Comparison of ENCODE assay signal across 35 cellular contexts in the genomic region with DNA sequence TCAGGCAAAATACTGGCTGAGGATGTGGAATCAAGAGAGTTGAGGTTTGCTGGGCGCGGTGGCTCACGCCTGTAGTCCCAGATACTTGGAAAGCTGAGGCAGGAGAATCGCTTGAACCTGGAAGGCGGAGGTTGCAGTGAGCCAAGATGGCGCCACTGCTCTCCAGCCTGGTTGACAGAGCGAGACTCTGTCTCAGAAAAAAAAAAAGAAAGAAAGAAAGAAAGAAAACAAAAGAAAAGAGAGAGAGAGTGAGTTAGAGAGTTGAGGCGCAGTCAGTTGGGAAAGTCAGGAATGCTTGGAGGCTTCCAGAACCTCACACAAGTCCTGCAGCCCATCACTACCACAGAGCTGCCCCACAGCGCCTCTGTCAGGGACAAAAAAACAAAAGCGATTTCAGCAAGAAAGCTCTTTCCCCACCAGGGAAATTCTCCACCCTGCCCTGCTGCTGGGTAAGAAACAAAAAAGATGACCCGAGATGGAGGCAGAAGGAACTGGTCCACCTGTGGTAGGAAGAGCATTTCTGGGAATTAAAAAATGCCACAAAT. TPM values are rescaled to one million over a fixed set of nuclear protein-coding genes. Genes with fewer than 3 reads are reported as not detected.
DNase-seq lines count a peak whose midpoint lies in the region; ATAC-seq and TF ChIP-seq lines count a peak whose summit lies in the region.
"Had no signal": no experiment of that assay in that cellular context is flagged by ENCODE, and none has a peak within 500 bp of the region (broad histone marks: within the 10 kb centered on the region; RNA-seq: fewer than 3 reads in every experiment).

No MANE protein-coding gene starts in this region.

- no peaks in the 10 kb centered on the region for H3K9me3 Mint-ChIP-seq in mesothelial cell of epicardium
- H3K9me3 Mint-ChIP-seq: activated naive CD4-positive, alpha-beta T cell treated with anti-CD3 and anti-CD28 coated beads, Interleukin-2, amount 50 U/mL, for 24 hours; CD14-positive monocyte had no signal

- peaks cover 23% of the 10 kb centered on the region for H3K4me1 Mint-ChIP-seq in mesothelial cell of epicardium

- H3K27me3 ChIP-seq in WERI-Rb-1 (ENCODE audit: insufficient read depth, low read depth, severe bottlenecking) = no peaks in the 10 kb centered on the region
- H3K27me3 ChIP-seq: colonic mucosa, MG63, suprapubic skin, upper lobe of right lung had no signal

- no peaks in the 10 kb centered on the region for H3K36me3 Mint-ChIP-seq in mesothelial cell of epicardium
- H3K36me3 Mint-ChIP-seq: activated naive CD4-positive, alpha-beta T cell treated with anti-CD3 and anti-CD28 coated beads, Interleukin-2, amount 50 U/mL, for 24 hours; CD14-positive monocyte had no signal

- H3K36me3 ChIP-seq in WERI-Rb-1 = no peaks in the 10 kb centered on the region
- H3K36me3 ChIP-seq: cardiac muscle cell, colonic mucosa, MG63, suprapubic skin, upper lobe of right lung had no signal

- H3K27ac Mint-ChIP-seq in mesothelial cell of epicardium = no peak overlapping the region
- H3K27ac Mint-ChIP-seq: activated CD4-positive, alpha-beta T cell treated with anti-CD3 and anti-CD28 coated beads for 36 hours; activated naive CD4-positive, alpha-beta T cell treated with anti-CD3 and anti-CD28 coated beads, Interleukin-2, amount 50 U/mL, for 24 hours; CD14-positive monocyte had no signal

- TF ChIP-seq CTCF in WERI-Rb-1 (IDR thresholded peaks at IDR 0.05; ENCODE audit: low read depth, low read length) = no peak
- no peak for TF ChIP-seq CTCF in fibroblast of the aortic adventitia (IDR thresholded peaks at IDR 0.05; ENCODE audit: insufficient read depth, low read length)
- no peak for TF ChIP-seq CTCF in mesothelial cell of epicardium (IDR thresholded peaks at IDR 0.05; ENCODE audit: unreplicated experiment)

- no peak overlapping the region for H3K4me3 Mint-ChIP-seq in mesothelial cell of epicardium
- H3K4me3 Mint-ChIP-seq: activated CD4-positive, alpha-beta T cell treated with anti-CD3 and anti-CD28 coated beads for 36 hours; activated naive CD4-positive, alpha-beta T cell treated with anti-CD3 and anti-CD28 coated beads, Interleukin-2, amount 50 U/mL, for 24 hours; CD14-positive monocyte had no signal

- peak; percentile 14 for DNase-seq in LHCN-M2 (ENCODE audit: low read depth)
- no peak for DNase-seq in WERI-Rb-1
- peak; percentile 36 for DNase-seq in fibroblast of the aortic adventitia (ENCODE audit: low read depth)
- DNase-seq in sciatic nerve (ENCODE audit: low spot score) = no peak
- DNase-seq in mesothelial cell of epicardium (ENCODE audit: low spot score in 2 of 2, unreplicated experiment in 2 of 2) = no peak
- no peak for DNase-seq in NCI-H1436 (lab: John Stamatoyannopoulos, UW)
- DNase-seq: activated CD4-positive, alpha-beta T cell treated with anti-CD3 and anti-CD28 coated beads for 36 hours; aorta; colonic mucosa; DMS79; effector CD8-positive, alpha-beta T cell; GF-D8; head of caudate nucleus; left ventricle myocardium superior; MG63; NCI-H1417; NCI-H2081 treated with DMSO at 0.1 percent for 48 hours; NCI-H2227 treated with DMSO at 0.1 percent for 48 hours; NCI-H526 treated with DMSO at 0.1 percent for 48 hours; nucleus accumbens; Right ventricle myocardium superior; stimulated activated naive CD4-positive, alpha-beta T cell; upper lobe of right lung had no signal

- peaks cover 13% of the 10 kb centered on the region for H3K27me3 Mint-ChIP-seq in mesothelial cell of epicardium (ENCODE audit: low read depth)
- H3K27me3 Mint-ChIP-seq: activated CD4-positive, alpha-beta T cell treated with anti-CD3 and anti-CD28 coated beads for 36 hours; activated naive CD4-positive, alpha-beta T cell treated with anti-CD3 and anti-CD28 coated beads, Interleukin-2, amount 50 U/mL, for 24 hours had no signal

- H3K9me3 ChIP-seq in WERI-Rb-1 (ENCODE audit: severe bottlenecking) = no peaks in the 10 kb centered on the region
- H3K9me3 ChIP-seq: colonic mucosa, suprapubic skin, upper lobe of right lung had no signal

- ATAC-seq in sciatic nerve = peak; percentile 67
- ATAC-seq in GM21528 (IDR thresholded peaks at IDR 0.05; ENCODE audit: low FRiP score, unreplicated experiment) = no peak
- ATAC-seq: activated CD4-positive, alpha-beta T cell treated with anti-CD3 and anti-CD28 coated beads for 36 hours; left ventricle myocardium superior; upper lobe of right lung had no signal

- H3K4me3 ChIP-seq in WERI-Rb-1 (ENCODE audit: low read depth, low read length) (no peak overlapping the region), fibroblast of the aortic adventitia (ENCODE audit: low read depth, low read length) (no peak overlapping the region)
- H3K4me3 ChIP-seq: cardiac muscle cell, colonic mucosa, MG63, skin epidermis, suprapubic skin, upper lobe of right lung had no signal

- intact Hi-C loops in sciatic nerve (cut with DNase I) = no loop called here

- H3K27ac ChIP-seq in WERI-Rb-1 = peak overlapping the region; percentile 36
- H3K27ac ChIP-seq: cardiac muscle cell, colonic mucosa, epithelial cell of prostate, skin epidermis, suprapubic skin, upper lobe of right lung had no signal

RNA-seq across cellular contexts. Expression of a gene that starts 13.8 kb away (rescaled TPM):
- total RNA-seq in LHCN-M2 (2014; rRNA removed) (not detected in 2 replicates), fibroblast of the aortic adventitia (ENCODE audit: low replicate concordance) (not detected in 2 replicates), sciatic nerve (8.1 TPM), mesothelial cell of epicardium (not detected in 3 replicates)
- polyA plus RNA-seq in LHCN-M2 (2012) = not detected
- total RNA-seq: cardiac muscle cell, H4, HT1080, myocyte, pulmonary artery endothelial cell had no signal
- polyA plus RNA-seq: cardiac muscle cell, keratinocyte had no signal

Comparison
In these comparisons a context has a peak if more than half of its experiments do, and no peak if none do; other contexts are left out.
1. DNase-seq: peak in LHCN-M2 (single experiment) and fibroblast of the aortic adventitia (single experiment); none in WERI-Rb-1 (single experiment), sciatic nerve (single experiment), mesothelial cell of epicardium (0 of 2) and NCI-H1436 (single experiment).